In genomic region chr10:102870221-102870620, GRCh38 we compare ENCODE assay signal across 1 cellular context.
TF ChIP-seq lines count a peak whose summit lies in the region.

No MANE protein-coding gene starts in this region.

TF ChIP-seq in IMR-90, 13 proteins besides CTCF, POLR2A, EP300 and RAD21 (continued from another document):
- TF ChIP-seq BHLHE40 (IDR thresholded peaks at IDR 0.05; ENCODE audit: low read depth, low read length) (no peak), ELK1 (IDR thresholded peaks at IDR 0.05; ENCODE audit: borderline replicate concordance, low read depth, low read length) (no peak), CEBPB (IDR thresholded peaks at IDR 0.05; ENCODE audit: low read depth, low read length) (no peak), USF2 (IDR thresholded peaks at IDR 0.05; ENCODE audit: low read depth, low read length) (no peak), MAFK (IDR thresholded peaks at IDR 0.05; ENCODE audit: low read depth, low read length) (no peak), MAZ (IDR thresholded peaks at IDR 0.05; ENCODE audit: borderline replicate concordance, low read depth, low read length) (no peak), RFX5 (IDR thresholded peaks at IDR 0.05; ENCODE audit: low read depth, low read length) (no peak), MXI1 (IDR thresholded peaks at IDR 0.05; ENCODE audit: borderline replicate concordance, low read depth, low read length) (no peak), RCOR1 (IDR thresholded peaks at IDR 0.05; ENCODE audit: insufficient replicate concordance, low read length) (no peak), SMC3 (IDR thresholded peaks at IDR 0.05; ENCODE audit: low read depth, low read length) (no peak), CHD1 (IDR thresholded peaks at IDR 0.05; ENCODE audit: low read depth, low read length) (no peak)
